ENCODE assay signal across 1 cellular context in the genomic region with DNA sequence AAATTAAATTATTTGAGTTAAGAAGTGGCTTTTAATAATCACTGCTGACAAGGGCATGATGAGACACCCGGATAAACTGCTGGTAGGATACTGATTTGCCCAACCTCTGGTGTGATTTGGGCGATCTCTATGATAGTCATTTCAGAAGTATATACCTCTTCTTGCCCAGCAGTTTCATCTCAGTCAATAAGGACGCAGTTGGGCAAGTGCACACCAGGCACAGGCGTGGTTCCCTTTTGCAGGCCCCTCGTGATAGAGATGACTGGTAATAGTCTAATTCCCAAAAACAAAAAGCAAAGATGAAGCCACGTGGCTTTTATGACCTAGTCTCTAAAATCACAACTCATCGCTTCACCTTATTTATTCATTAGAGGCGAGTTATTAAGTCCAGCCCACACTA.
TF ChIP-seq lines count a peak whose summit lies in the region.

No MANE protein-coding gene starts in this region.

TF ChIP-seq in SK-N-SH treated with all-trans-retinoic acid at 6 μM for 48 hours, 23 proteins besides CTCF, POLR2A, EP300 and RAD21 (continued from another document):
- TF ChIP-seq, protein P1, sequence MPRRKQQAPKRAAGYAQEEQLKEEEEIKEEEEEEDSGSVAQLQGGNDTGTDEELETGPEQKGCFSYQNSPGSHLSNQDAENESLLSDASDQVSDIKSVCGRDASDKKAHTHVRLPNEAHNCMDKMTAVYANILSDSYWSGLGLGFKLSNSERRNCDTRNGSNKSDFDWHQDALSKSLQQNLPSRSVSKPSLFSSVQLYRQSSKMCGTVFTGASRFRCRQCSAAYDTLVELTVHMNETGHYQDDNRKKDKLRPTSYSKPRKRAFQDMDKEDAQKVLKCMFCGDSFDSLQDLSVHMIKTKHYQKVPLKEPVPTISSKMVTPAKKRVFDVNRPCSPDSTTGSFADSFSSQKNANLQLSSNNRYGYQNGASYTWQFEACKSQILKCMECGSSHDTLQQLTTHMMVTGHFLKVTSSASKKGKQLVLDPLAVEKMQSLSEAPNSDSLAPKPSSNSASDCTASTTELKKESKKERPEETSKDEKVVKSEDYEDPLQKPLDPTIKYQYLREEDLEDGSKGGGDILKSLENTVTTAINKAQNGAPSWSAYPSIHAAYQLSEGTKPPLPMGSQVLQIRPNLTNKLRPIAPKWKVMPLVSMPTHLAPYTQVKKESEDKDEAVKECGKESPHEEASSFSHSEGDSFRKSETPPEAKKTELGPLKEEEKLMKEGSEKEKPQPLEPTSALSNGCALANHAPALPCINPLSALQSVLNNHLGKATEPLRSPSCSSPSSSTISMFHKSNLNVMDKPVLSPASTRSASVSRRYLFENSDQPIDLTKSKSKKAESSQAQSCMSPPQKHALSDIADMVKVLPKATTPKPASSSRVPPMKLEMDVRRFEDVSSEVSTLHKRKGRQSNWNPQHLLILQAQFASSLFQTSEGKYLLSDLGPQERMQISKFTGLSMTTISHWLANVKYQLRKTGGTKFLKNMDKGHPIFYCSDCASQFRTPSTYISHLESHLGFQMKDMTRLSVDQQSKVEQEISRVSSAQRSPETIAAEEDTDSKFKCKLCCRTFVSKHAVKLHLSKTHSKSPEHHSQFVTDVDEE (CRISPR knock-in tag; IDR thresholded peaks at IDR 0.05), result no peak
- no peak for TF ChIP-seq ZC3H10 (CRISPR knock-in tag; IDR thresholded peaks at IDR 0.05)
- TF ChIP-seq OSR1 (CRISPR knock-in tag; IDR thresholded peaks at IDR 0.05), result no peak
- no peak for TF ChIP-seq ZNF70 (CRISPR knock-in tag; IDR thresholded peaks at IDR 0.05)
TF ChIP-seq in SK-N-SH treated with all-trans-retinoic acid at 6 μM for 48 hours: peak in this region for 0.
